ENCODE assay signal across 1 cellular context in the genomic region with DNA sequence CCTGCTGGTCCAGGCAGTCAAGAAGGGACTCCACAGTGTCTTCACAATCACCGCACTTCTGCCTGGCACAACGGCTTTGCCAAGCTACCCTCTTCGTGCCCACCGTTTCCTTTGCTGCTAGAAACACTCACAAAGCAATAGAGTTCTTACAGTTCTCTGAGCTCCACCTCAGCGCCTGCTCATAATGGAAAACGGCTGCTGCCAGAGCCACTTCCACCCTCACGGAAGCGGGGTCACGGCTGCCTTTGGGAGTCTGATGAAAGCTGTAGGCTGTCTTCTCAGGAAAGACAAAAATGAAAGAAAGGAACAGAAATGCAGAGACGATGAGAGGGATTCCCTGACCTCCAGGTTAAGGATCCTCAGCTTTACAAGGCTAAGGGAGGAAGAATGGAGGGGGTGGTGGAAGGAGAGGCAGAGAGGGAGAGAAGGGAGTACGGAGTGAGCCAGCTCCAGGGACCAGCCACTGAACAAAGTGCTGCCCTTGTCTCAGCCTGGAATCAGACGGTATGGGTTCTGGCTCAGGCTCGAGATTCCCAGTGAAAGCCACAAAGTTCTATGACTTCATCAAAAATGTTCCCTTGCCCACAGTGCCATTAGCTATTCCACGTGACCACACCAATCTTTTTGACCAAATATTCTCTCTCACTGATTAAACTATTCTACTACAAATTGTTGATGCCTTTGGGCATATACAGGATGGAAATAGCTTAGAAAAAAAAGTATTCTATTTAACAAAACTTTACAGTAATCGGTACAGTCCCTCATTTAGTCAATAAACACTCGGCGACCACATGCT. TPM values are rescaled to one million over a fixed set of nuclear protein-coding genes. Genes with fewer than 3 reads are reported as not detected.
"Had no signal": no experiment of that assay in that cellular context is flagged by ENCODE, and none has a peak within 500 bp of the region (broad histone marks: within the 10 kb centered on the region; RNA-seq: fewer than 3 reads in every experiment).

No MANE protein-coding gene starts in this region.

RNA-seq across cellular contexts. Expression of a gene that starts 58.8 kb away (rescaled TPM):
- total RNA-seq: bronchial epithelial cell had no signal
